ENCODE assay signal across 1 cellular context in the genomic region with DNA sequence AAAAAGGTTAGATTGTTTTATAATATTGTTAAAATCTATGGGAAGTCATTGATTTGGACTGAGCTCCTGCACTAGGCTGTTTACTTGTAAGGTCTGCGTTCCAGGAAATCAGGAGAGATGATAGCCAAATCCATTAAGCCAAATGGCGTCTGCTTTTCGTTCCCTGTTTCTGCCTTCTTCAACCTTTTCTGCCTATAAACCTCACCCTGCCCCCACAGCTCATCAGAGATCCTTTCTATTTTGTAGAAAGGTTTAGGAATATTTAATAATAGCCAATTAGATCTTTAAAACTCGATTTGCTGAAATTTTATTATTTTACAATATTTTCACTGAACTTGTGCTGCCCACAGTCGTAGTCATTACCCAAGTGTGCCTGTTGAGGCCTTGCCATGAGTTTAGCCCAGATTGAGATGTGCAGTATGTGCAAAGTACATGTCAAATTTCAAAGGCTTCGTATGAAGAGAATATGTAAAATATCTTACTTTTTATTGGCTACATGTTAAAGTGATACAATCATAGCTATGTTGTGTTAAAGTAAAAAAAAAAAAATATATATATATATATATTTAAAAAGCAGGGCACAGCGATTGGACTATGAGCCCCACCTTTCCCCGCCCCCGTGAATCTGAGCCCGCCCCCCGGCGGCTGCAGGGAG.
TF ChIP-seq lines count a peak whose summit lies in the region.

No MANE protein-coding gene starts in this region.

TF ChIP-seq in HepG2, 621 proteins besides CTCF, POLR2A, EP300 and RAD21 (continued from another document and continues in another):
- TF ChIP-seq, protein P1, sequence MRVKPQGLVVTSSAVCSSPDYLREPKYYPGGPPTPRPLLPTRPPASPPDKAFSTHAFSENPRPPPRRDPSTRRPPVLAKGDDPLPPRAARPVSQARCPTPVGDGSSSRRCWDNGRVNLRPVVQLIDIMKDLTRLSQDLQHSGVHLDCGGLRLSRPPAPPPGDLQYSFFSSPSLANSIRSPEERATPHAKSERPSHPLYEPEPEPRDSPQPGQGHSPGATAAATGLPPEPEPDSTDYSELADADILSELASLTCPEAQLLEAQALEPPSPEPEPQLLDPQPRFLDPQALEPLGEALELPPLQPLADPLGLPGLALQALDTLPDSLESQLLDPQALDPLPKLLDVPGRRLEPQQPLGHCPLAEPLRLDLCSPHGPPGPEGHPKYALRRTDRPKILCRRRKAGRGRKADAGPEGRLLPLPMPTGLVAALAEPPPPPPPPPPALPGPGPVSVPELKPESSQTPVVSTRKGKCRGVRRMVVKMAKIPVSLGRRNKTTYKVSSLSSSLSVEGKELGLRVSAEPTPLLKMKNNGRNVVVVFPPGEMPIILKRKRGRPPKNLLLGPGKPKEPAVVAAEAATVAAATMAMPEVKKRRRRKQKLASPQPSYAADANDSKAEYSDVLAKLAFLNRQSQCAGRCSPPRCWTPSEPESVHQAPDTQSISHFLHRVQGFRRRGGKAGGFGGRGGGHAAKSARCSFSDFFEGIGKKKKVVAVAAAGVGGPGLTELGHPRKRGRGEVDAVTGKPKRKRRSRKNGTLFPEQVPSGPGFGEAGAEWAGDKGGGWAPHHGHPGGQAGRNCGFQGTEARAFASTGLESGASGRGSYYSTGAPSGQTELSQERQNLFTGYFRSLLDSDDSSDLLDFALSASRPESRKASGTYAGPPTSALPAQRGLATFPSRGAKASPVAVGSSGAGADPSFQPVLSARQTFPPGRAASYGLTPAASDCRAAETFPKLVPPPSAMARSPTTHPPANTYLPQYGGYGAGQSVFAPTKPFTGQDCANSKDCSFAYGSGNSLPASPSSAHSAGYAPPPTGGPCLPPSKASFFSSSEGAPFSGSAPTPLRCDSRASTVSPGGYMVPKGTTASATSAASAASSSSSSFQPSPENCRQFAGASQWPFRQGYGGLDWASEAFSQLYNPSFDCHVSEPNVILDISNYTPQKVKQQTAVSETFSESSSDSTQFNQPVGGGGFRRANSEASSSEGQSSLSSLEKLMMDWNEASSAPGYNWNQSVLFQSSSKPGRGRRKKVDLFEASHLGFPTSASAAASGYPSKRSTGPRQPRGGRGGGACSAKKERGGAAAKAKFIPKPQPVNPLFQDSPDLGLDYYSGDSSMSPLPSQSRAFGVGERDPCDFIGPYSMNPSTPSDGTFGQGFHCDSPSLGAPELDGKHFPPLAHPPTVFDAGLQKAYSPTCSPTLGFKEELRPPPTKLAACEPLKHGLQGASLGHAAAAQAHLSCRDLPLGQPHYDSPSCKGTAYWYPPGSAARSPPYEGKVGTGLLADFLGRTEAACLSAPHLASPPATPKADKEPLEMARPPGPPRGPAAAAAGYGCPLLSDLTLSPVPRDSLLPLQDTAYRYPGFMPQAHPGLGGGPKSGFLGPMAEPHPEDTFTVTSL (CRISPR knock-in tag; IDR thresholded peaks at IDR 0.05; ENCODE audit: borderline replicate concordance): no peak
- no peak for TF ChIP-seq FOSL1 (CRISPR knock-in tag; IDR thresholded peaks at IDR 0.05; ENCODE audit: borderline replicate concordance)
- TF ChIP-seq ELF4 (CRISPR knock-in tag; IDR thresholded peaks at IDR 0.05; ENCODE audit: borderline replicate concordance): no peak
- no peak for TF ChIP-seq HCFC1 (IDR thresholded peaks at IDR 0.05; ENCODE audit: low read depth, low read length)
- TF ChIP-seq, protein P2, sequence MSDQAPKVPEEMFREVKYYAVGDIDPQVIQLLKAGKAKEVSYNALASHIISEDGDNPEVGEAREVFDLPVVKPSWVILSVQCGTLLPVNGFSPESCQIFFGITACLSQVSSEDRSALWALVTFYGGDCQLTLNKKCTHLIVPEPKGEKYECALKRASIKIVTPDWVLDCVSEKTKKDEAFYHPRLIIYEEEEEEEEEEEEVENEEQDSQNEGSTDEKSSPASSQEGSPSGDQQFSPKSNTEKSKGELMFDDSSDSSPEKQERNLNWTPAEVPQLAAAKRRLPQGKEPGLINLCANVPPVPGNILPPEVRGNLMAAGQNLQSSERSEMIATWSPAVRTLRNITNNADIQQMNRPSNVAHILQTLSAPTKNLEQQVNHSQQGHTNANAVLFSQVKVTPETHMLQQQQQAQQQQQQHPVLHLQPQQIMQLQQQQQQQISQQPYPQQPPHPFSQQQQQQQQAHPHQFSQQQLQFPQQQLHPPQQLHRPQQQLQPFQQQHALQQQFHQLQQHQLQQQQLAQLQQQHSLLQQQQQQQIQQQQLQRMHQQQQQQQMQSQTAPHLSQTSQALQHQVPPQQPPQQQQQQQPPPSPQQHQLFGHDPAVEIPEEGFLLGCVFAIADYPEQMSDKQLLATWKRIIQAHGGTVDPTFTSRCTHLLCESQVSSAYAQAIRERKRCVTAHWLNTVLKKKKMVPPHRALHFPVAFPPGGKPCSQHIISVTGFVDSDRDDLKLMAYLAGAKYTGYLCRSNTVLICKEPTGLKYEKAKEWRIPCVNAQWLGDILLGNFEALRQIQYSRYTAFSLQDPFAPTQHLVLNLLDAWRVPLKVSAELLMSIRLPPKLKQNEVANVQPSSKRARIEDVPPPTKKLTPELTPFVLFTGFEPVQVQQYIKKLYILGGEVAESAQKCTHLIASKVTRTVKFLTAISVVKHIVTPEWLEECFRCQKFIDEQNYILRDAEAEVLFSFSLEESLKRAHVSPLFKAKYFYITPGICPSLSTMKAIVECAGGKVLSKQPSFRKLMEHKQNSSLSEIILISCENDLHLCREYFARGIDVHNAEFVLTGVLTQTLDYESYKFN (CRISPR knock-in tag; conservative IDR thresholded peaks at IDR 0.05): 0 out of 2 replicates have a peak, but pooled peaks have one; percentile 2
- TF ChIP-seq, protein P3, sequence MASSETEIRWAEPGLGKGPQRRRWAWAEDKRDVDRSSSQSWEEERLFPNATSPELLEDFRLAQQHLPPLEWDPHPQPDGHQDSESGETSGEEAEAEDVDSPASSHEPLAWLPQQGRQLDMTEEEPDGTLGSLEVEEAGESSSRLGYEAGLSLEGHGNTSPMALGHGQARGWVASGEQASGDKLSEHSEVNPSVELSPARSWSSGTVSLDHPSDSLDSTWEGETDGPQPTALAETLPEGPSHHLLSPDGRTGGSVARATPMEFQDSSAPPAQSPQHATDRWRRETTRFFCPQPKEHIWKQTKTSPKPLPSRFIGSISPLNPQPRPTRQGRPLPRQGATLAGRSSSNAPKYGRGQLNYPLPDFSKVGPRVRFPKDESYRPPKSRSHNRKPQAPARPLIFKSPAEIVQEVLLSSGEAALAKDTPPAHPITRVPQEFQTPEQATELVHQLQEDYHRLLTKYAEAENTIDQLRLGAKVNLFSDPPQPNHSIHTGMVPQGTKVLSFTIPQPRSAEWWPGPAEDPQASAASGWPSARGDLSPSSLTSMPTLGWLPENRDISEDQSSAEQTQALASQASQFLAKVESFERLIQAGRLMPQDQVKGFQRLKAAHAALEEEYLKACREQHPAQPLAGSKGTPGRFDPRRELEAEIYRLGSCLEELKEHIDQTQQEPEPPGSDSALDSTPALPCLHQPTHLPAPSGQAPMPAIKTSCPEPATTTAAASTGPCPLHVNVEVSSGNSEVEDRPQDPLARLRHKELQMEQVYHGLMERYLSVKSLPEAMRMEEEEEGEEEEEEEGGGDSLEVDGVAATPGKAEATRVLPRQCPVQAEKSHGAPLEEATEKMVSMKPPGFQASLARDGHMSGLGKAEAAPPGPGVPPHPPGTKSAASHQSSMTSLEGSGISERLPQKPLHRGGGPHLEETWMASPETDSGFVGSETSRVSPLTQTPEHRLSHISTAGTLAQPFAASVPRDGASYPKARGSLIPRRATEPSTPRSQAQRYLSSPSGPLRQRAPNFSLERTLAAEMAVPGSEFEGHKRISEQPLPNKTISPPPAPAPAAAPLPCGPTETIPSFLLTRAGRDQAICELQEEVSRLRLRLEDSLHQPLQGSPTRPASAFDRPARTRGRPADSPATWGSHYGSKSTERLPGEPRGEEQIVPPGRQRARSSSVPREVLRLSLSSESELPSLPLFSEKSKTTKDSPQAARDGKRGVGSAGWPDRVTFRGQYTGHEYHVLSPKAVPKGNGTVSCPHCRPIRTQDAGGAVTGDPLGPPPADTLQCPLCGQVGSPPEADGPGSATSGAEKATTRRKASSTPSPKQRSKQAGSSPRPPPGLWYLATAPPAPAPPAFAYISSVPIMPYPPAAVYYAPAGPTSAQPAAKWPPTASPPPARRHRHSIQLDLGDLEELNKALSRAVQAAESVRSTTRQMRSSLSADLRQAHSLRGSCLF (CRISPR knock-in tag; IDR thresholded peaks at IDR 0.05; ENCODE audit: borderline replicate concordance): no peak
- TF ChIP-seq MAZ (IDR thresholded peaks at IDR 0.05; ENCODE audit: borderline replicate concordance, low read depth, low read length): no peak
- TF ChIP-seq MAZ (CRISPR knock-in tag; IDR thresholded peaks at IDR 0.05; ENCODE audit: low read depth): no peak
- TF ChIP-seq ZNF460 (CRISPR knock-in tag; IDR thresholded peaks at IDR 0.05; ENCODE audit: borderline replicate concordance): no peak
- no peak for TF ChIP-seq ATM (IDR thresholded peaks at IDR 0.05; ENCODE audit: borderline replicate concordance)
- TF ChIP-seq ZNF235 (CRISPR knock-in tag; IDR thresholded peaks at IDR 0.05; ENCODE audit: borderline replicate concordance): no peak
- TF ChIP-seq CEBPG (CRISPR knock-in tag; IDR thresholded peaks at IDR 0.05): no peak
- TF ChIP-seq ZIK1 (CRISPR knock-in tag; IDR thresholded peaks at IDR 0.05; ENCODE audit: borderline replicate concordance, low read depth): no peak
- no peak for TF ChIP-seq ETV6 (CRISPR knock-in tag; conservative IDR thresholded peaks at IDR 0.05)
- TF ChIP-seq ZNF7 (CRISPR knock-in tag; IDR thresholded peaks at IDR 0.05): no peak
- TF ChIP-seq ZNF143 (CRISPR knock-in tag; IDR thresholded peaks at IDR 0.05): no peak
- 0 out of 2 replicates have a peak, but pooled peaks have one; percentile 28 for TF ChIP-seq NCOR1 (IDR thresholded peaks at IDR 0.05; ENCODE audit: borderline replicate concordance, low read length)
- no peak for TF ChIP-seq ZNF232 (CRISPR knock-in tag; IDR thresholded peaks at IDR 0.05; ENCODE audit: borderline replicate concordance)
- TF ChIP-seq ZNF124 (CRISPR knock-in tag; IDR thresholded peaks at IDR 0.05): no peak
- 0 out of 2 replicates have a peak, but pooled peaks have one; percentile 14 for TF ChIP-seq ZNF773 (CRISPR knock-in tag; IDR thresholded peaks at IDR 0.05; ENCODE audit: borderline replicate concordance)
- TF ChIP-seq, protein P4, sequence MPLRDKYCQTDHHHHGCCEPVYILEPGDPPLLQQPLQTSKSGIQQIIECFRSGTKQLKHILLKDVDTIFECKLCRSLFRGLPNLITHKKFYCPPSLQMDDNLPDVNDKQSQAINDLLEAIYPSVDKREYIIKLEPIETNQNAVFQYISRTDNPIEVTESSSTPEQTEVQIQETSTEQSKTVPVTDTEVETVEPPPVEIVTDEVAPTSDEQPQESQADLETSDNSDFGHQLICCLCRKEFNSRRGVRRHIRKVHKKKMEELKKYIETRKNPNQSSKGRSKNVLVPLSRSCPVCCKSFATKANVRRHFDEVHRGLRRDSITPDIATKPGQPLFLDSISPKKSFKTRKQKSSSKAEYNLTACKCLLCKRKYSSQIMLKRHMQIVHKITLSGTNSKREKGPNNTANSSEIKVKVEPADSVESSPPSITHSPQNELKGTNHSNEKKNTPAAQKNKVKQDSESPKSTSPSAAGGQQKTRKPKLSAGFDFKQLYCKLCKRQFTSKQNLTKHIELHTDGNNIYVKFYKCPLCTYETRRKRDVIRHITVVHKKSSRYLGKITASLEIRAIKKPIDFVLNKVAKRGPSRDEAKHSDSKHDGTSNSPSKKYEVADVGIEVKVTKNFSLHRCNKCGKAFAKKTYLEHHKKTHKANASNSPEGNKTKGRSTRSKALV (CRISPR knock-in tag; IDR thresholded peaks at IDR 0.05): no peak
- TF ChIP-seq, protein P5, sequence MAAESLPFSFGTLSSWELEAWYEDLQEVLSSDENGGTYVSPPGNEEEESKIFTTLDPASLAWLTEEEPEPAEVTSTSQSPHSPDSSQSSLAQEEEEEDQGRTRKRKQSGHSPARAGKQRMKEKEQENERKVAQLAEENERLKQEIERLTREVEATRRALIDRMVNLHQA (CRISPR knock-in tag; IDR thresholded peaks at IDR 0.05): no peak
- TF ChIP-seq, protein P6, sequence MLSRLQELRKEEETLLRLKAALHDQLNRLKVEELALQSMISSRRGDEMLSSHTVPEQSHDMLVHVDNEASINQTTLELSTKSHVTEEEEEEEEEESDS (CRISPR knock-in tag; IDR thresholded peaks at IDR 0.05; ENCODE audit: borderline replicate concordance): no peak
- TF ChIP-seq SP5 (CRISPR knock-in tag; IDR thresholded peaks at IDR 0.05; ENCODE audit: borderline replicate concordance, low read depth): peak; percentile 49; the same call in 1 of the 2 replicates
- TF ChIP-seq ZNF383 (CRISPR knock-in tag; IDR thresholded peaks at IDR 0.05; ENCODE audit: borderline replicate concordance): no peak
- TF ChIP-seq NR2F6 (IDR thresholded peaks at IDR 0.05): no peak
- no peak for TF ChIP-seq NR2F6 (CRISPR knock-in tag; IDR thresholded peaks at IDR 0.05)
- TF ChIP-seq ZNF34 (CRISPR knock-in tag; IDR thresholded peaks at IDR 0.05; ENCODE audit: borderline replicate concordance): no peak
- TF ChIP-seq, protein P7, sequence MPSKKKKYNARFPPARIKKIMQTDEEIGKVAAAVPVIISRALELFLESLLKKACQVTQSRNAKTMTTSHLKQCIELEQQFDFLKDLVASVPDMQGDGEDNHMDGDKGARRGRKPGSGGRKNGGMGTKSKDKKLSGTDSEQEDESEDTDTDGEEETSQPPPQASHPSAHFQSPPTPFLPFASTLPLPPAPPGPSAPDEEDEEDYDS (CRISPR knock-in tag; IDR thresholded peaks at IDR 0.05): no peak
